In the genomic region with DNA sequence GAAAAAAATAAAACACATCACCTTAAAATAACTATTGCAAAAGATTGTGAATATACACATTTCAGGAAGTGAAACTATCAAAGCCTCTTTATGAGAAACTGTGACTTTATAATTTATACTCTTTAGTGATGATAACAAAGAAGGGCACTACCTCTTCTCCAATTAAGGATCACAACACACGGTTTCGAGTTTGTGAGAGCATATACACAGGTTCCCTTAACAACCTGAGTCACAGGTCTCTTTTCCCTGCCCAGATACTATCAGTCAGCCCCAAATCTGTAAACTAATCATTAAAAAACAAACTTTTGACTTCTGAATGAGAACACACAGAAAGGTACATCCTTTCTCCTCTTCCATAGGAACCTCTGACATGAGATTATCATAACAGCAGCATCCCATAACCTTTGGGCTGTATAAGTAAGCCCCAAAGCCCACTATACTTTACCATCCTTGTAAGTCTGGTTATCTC, we compare ENCODE assay signal across 8 cellular contexts. TPM values are rescaled to one million over a fixed set of nuclear protein-coding genes. Genes with fewer than 3 reads are reported as not detected.
A peak's percentile ranks its signal among the peaks of the same experiment; 100 is the strongest.
DNase-seq lines count a peak whose midpoint lies in the region; ATAC-seq and TF ChIP-seq lines count a peak whose summit lies in the region.

No MANE protein-coding gene starts in this region.

- H3K4me3 Mint-ChIP-seq in activated CD4-positive, alpha-beta T cell treated with anti-CD3 and anti-CD28 coated beads, Interleukin-2, amount 10 ng/mL, durations not matched to agents 24 days and 14 days, result peak overlapping the region; percentile 74
- H3K4me3 Mint-ChIP-seq in immature natural killer cell, result peak overlapping the region; percentile 77 to 88 (median 84)

- DNase-seq in activated CD4-positive, alpha-beta T cell treated with anti-CD3 and anti-CD28 coated beads, Interleukin-2, amount 10 ng/mL, durations not matched to agents 24 days and 14 days, result peak; percentile 78
- no peak for DNase-seq in activated CD4-positive, alpha-beta T cell treated with anti-CD3 and anti-CD28 coated beads, Interleukin-2, amount 50 U/mL, for 1 hour
- DNase-seq in RWPE1 (ENCODE audit: low spot score), result peak; percentile 20
- no peak for DNase-seq in immature natural killer cell
- no peak for DNase-seq in NCI-H1048 (lab: John Stamatoyannopoulos, UW)
- DNase-seq in HuH-7.5 (ENCODE audit: low spot score), result no peak
- DNase-seq in NCI-H1092 treated with DMSO at 0.1 percent for 48 hours (lab: John Stamatoyannopoulos, UW), result no peak

- peak; percentile 27 for ATAC-seq in HG03025 (IDR thresholded peaks at IDR 0.05; ENCODE audit: low FRiP score, unreplicated experiment)

- TF ChIP-seq CTCF in RWPE1 (conservative IDR thresholded peaks at IDR 0.05; ENCODE audit: low read depth), result no peak

- POLR2A ChIA-PET in RWPE1 (lab: Yijun Ruan, JAX; ENCODE audit: low non-redundant PET), result no interaction called here

- peak overlapping the region; percentile 95 for H3K27ac Mint-ChIP-seq in activated CD4-positive, alpha-beta T cell treated with anti-CD3 and anti-CD28 coated beads, Interleukin-2, amount 10 ng/mL, durations not matched to agents 24 days and 14 days
- H3K27ac Mint-ChIP-seq in immature natural killer cell, result peak overlapping the region; percentile 92 to 99 (median 96)

- no peak overlapping the region for H3K27ac ChIP-seq in RWPE1

- H3K9me3 Mint-ChIP-seq in activated CD4-positive, alpha-beta T cell treated with anti-CD3 and anti-CD28 coated beads, Interleukin-2, amount 10 ng/mL, durations not matched to agents 24 days and 14 days, result no peaks in the 10 kb centered on the region
- no peaks in the 10 kb centered on the region for H3K9me3 Mint-ChIP-seq in immature natural killer cell

- CTCF ChIA-PET in RWPE1 (lab: Yijun Ruan, JAX), result interaction anchor here (0.6 kb wide), 2 partner anchors 95 to 858 kb away, joined by 4 to 5 read pairs; a partner anchor contains a TSS

- peaks cover 55% of the 10 kb centered on the region for H3K4me1 Mint-ChIP-seq in activated CD4-positive, alpha-beta T cell treated with anti-CD3 and anti-CD28 coated beads, Interleukin-2, amount 10 ng/mL, durations not matched to agents 24 days and 14 days
- peaks cover 78 to 86% of the 10 kb centered on the region in 2 donors for H3K4me1 Mint-ChIP-seq in immature natural killer cell

- intact Hi-C loops in activated CD4-positive, alpha-beta T cell treated with anti-CD3 and anti-CD28 coated beads, Interleukin-2, amount 10 ng/mL, durations not matched to agents 24 days and 14 days (cut with micrococcal nuclease), result loop anchor here (1.0 to 5.0 kb wide), 6 partner anchors 11 to 599 kb away; no protein-coding TSS in a partner anchor

- H3K27me3 Mint-ChIP-seq in activated CD4-positive, alpha-beta T cell treated with anti-CD3 and anti-CD28 coated beads, Interleukin-2, amount 10 ng/mL, durations not matched to agents 24 days and 14 days, result no peaks in the 10 kb centered on the region
- peaks cover 8 to 14% (median 11%) of the 10 kb centered on the region in 3 donors for H3K27me3 Mint-ChIP-seq in immature natural killer cell (ENCODE audit: low read depth in 3 of 3)

- peaks cover 41% of the 10 kb centered on the region for H3K36me3 Mint-ChIP-seq in activated CD4-positive, alpha-beta T cell treated with anti-CD3 and anti-CD28 coated beads, Interleukin-2, amount 10 ng/mL, durations not matched to agents 24 days and 14 days (ENCODE audit: low read depth)
- peaks cover 4 to 7% (median 6%) of the 10 kb centered on the region in 3 donors for H3K36me3 Mint-ChIP-seq in immature natural killer cell

RNA-seq across cellular contexts. Expression of a gene that starts 44.9 kb away (rescaled TPM):
- total RNA-seq in activated CD4-positive, alpha-beta T cell treated with anti-CD3 and anti-CD28 coated beads, Interleukin-2, amount 10 ng/mL, durations not matched to agents 24 days and 14 days, result 68.8 and 72.5 TPM in 2 replicates
- 100 to 1,000 TPM; 103 to 122 (median 117) TPM for polyA plus RNA-seq in immature natural killer cell

Comparison
In these comparisons a context has a peak if more than half of its experiments do, and no peak if none do; other contexts are left out.
1. DNase-seq: peak in activated CD4-positive, alpha-beta T cell treated with anti-CD3 and anti-CD28 coated beads, Interleukin-2, amount 10 ng/mL, durations not matched to agents 24 days and 14 days (single experiment) and RWPE1 (single experiment); none in activated CD4-positive, alpha-beta T cell treated with anti-CD3 and anti-CD28 coated beads, Interleukin-2, amount 50 U/mL, for 1 hour (single experiment), immature natural killer cell (0 of 3), NCI-H1048 (single experiment), HuH-7.5 (single experiment) and NCI-H1092 treated with DMSO at 0.1 percent for 48 hours (single experiment).